ENCODE assay signal across 9 cellular contexts in genomic region chr11:68837583-68838571, GRCh38. TPM values are rescaled to one million over a fixed set of nuclear protein-coding genes. Genes with fewer than 3 reads are reported as not detected.
DNase-seq lines count a peak whose midpoint lies in the region; ATAC-seq and TF ChIP-seq lines count a peak whose summit lies in the region.
"Had no signal": no experiment of that assay in that cellular context is flagged by ENCODE, and none has a peak within 500 bp of the region (broad histone marks: within the 10 kb centered on the region; RNA-seq: fewer than 3 reads in every experiment).

No MANE protein-coding gene starts in this region.

- no peak for ATAC-seq in activated T-cell treated with anti-CD3 and anti-CD28 coated beads, Interleukin-2, amount 50 U/mL, for 4 hours
- no peak for ATAC-seq in memory B cell (ENCODE audit: low read depth)

- no peaks in the 10 kb centered on the region for H3K27me3 Mint-ChIP-seq in activated T-cell treated with anti-CD3 and anti-CD28 coated beads, Interleukin-2, amount 50 U/mL, for 4 hours (ENCODE audit: low read depth)
- H3K27me3 Mint-ChIP-seq in memory B cell: no peaks in the 10 kb centered on the region

- H3K4me3 Mint-ChIP-seq in activated T-cell treated with anti-CD3 and anti-CD28 coated beads, Interleukin-2, amount 50 U/mL, for 4 hours: peak overlapping the region; percentile 13
- H3K4me3 Mint-ChIP-seq in memory B cell: peak overlapping the region; percentile 59

- peaks cover 54% of the 10 kb centered on the region for H3K4me1 Mint-ChIP-seq in activated T-cell treated with anti-CD3 and anti-CD28 coated beads, Interleukin-2, amount 50 U/mL, for 4 hours (ENCODE audit: low read depth)
- peaks cover 18% of the 10 kb centered on the region for H3K4me1 Mint-ChIP-seq in memory B cell

- peak overlapping the region; percentile 83 for H3K27ac Mint-ChIP-seq in memory B cell

- peak overlapping the region; percentile 87 for H3K9ac ChIP-seq in adipocyte (ENCODE audit: low read length)

- H3K9me3 ChIP-seq in adipocyte (ENCODE audit: control insufficient read depth, low read length) (no peaks in the 10 kb centered on the region), transverse colon (no peaks in the 10 kb centered on the region), BE2C (no peaks in the 10 kb centered on the region)

- intact Hi-C loops in transverse colon (cut with DNase I; ENCODE audit: low total_unique reads): loop anchor here (2.0 kb wide), 1 partner anchor 19 kb away; no protein-coding TSS in a partner anchor

- in situ Hi-C loops in transverse colon (cut with MboI; ENCODE audit: low pct_ligation_motif_present in 1 of 4, low pct_unique_long_range_greater_than_20kb in 1 of 4, low sequenced_read_pairs in 3 of 4): no loop called here

- TF ChIP-seq CTCF in transverse colon (IDR thresholded peaks at IDR 0.05): no peak
- no peak for TF ChIP-seq CTCF in BE2C (IDR thresholded peaks at IDR 0.05; ENCODE audit: low read depth, low read length)

- no peaks in the 10 kb centered on the region for H3K36me3 Mint-ChIP-seq in activated T-cell treated with anti-CD3 and anti-CD28 coated beads, Interleukin-2, amount 50 U/mL, for 4 hours (ENCODE audit: insufficient read depth)
- no peaks in the 10 kb centered on the region for H3K36me3 Mint-ChIP-seq in memory B cell

- no peak for TF ChIP-seq POLR2A in transverse colon (IDR thresholded peaks at IDR 0.05)

- H3K9me3 Mint-ChIP-seq in activated T-cell treated with anti-CD3 and anti-CD28 coated beads, Interleukin-2, amount 50 U/mL, for 4 hours: no peaks in the 10 kb centered on the region
- no peaks in the 10 kb centered on the region for H3K9me3 Mint-ChIP-seq in memory B cell

- no peak overlapping the region for H3K4me3 ChIP-seq in adipocyte (ENCODE audit: low read length)
- peak overlapping the region in 2 of 4 donors; percentile 57 to 91 for H3K4me3 ChIP-seq in transverse colon
- H3K4me3 ChIP-seq in BE2C (ENCODE audit: low read depth, low read length): no peak overlapping the region

- TF ChIP-seq EP300 in transverse colon (IDR thresholded peaks at IDR 0.05; ENCODE audit: low read depth): no peak

- no peak for DNase-seq in activated T-cell treated with anti-CD3 and anti-CD28 coated beads, Interleukin-2, amount 50 U/mL, for 4 hours
- DNase-seq in activated T-cell treated with anti-CD3 and anti-CD28 coated beads for 4 hours (no peak), adipocyte (ENCODE audit: low read depth) (no peak), memory B cell (ENCODE audit: low spot score in 2 of 2) (no peak), transverse colon (peak; percentile 63), superior temporal gyrus (ENCODE audit: extremely low spot score) (no peak), BE2C (no peak), NCI-H1436 (lab: John Stamatoyannopoulos, UW) (no peak)
- DNase-seq: SHP77 treated with DMSO at 0.1 percent for 48 hours had no signal

- no peaks in the 10 kb centered on the region for H3K27me3 ChIP-seq in adipocyte (replicated peaks; ENCODE audit: control insufficient read depth, insufficient read depth, low read length)
- H3K27me3 ChIP-seq in transverse colon: no peaks in the 10 kb centered on the region
- no peaks in the 10 kb centered on the region for H3K27me3 ChIP-seq in BE2C

- peak overlapping the region; percentile 89 to 99 (median 99) for H3K27ac ChIP-seq in transverse colon

- H3K4me1 ChIP-seq in adipocyte (ENCODE audit: control insufficient read depth, insufficient read depth, low read length) (peaks cover 45% of the 10 kb centered on the region), transverse colon (peaks cover 54 to 83% (median 78%) of the 10 kb centered on the region in 4 donors), BE2C (peaks cover 12% of the 10 kb centered on the region)

- WGBS in transverse colon (ENCODE audit: low coverage in 1 of 2), 2 donors: 60 to 70% methylated on average over 2 to 17 of the region's 17 CpGs

- H3K36me3 ChIP-seq in adipocyte (ENCODE audit: control insufficient read depth, insufficient read depth, low read length, severe bottlenecking) (no peaks in the 10 kb centered on the region), transverse colon (no peaks in the 10 kb centered on the region), BE2C (no peaks in the 10 kb centered on the region)

RNA-seq across cellular contexts. Expression of gene CPT1A, which starts 3.8 kb away (rescaled TPM):
- 10 to 100 TPM; 12.3 to 15.8 (median 14.2) TPM for total RNA-seq in activated T-cell treated with anti-CD3 and anti-CD28 coated beads, Interleukin-2, amount 50 U/mL, for 4 hours
- 100 to 1,000 TPM in 3 of 4 donors, 10 to 100 TPM in 1; 98.9 to 263 (median 177) TPM for total RNA-seq in transverse colon
- 34.3 TPM for polyA plus RNA-seq in BE2C (2012; ENCODE audit: insufficient read depth, insufficient read length, low read depth)

Comparison
In these comparisons a context has a peak if more than half of its experiments do, and no peak if none do; other contexts are left out.
1. RNA of gene CPT1A, which starts 3.8 kb away (total RNA-seq): 98.9 to 263 TPM in transverse colon; 12.3 to 15.8 TPM in activated T-cell treated with anti-CD3 and anti-CD28 coated beads, Interleukin-2, amount 50 U/mL, for 4 hours; every median in the first group is over 4 times any median in the second.